ENCODE assay signal across 29 cellular contexts in genomic region chr10:66353422-66353821, GRCh38.
"Had no signal": no experiment of that assay in that cellular context is flagged by ENCODE, and none has a peak within 500 bp of the region (broad histone marks: within the 10 kb centered on the region; RNA-seq: fewer than 3 reads in every experiment).

No MANE protein-coding gene starts in this region.

- H3K27ac ChIP-seq: breast epithelium, SJSA1 had no signal

- H3K36me3 Mint-ChIP-seq: activated naive CD8-positive, alpha-beta T cell treated with anti-CD3 and anti-CD28 coated beads, Interleukin-2, amount 10 ng/mL, durations not matched to agents 7 days and 5 days had no signal

- H3K9me3 Mint-ChIP-seq: activated naive CD8-positive, alpha-beta T cell treated with anti-CD3 and anti-CD28 coated beads, Interleukin-2, amount 10 ng/mL, durations not matched to agents 7 days and 5 days had no signal

- H3K4me1 Mint-ChIP-seq: activated naive CD8-positive, alpha-beta T cell treated with anti-CD3 and anti-CD28 coated beads, Interleukin-2, amount 10 ng/mL, durations not matched to agents 7 days and 5 days had no signal

- H3K27ac Mint-ChIP-seq: activated CD8-positive, alpha-beta T cell treated with anti-CD3 and anti-CD28 coated beads, Interleukin-2, amount 10 ng/mL, durations not matched to agents 7 days and 5 days; activated naive CD8-positive, alpha-beta T cell treated with anti-CD3 and anti-CD28 coated beads, Interleukin-2, amount 10 ng/mL, durations not matched to agents 7 days and 5 days had no signal

- H3K9me3 ChIP-seq: breast epithelium had no signal

- H3K4me3 Mint-ChIP-seq: activated CD8-positive, alpha-beta T cell treated with anti-CD3 and anti-CD28 coated beads, Interleukin-2, amount 10 ng/mL, durations not matched to agents 7 days and 5 days; activated naive CD8-positive, alpha-beta T cell treated with anti-CD3 and anti-CD28 coated beads, Interleukin-2, amount 10 ng/mL, durations not matched to agents 7 days and 5 days had no signal

- H3K36me3 ChIP-seq: breast epithelium, SJSA1 had no signal

- DNase-seq: activated CD4-positive, alpha-beta T cell treated with anti-CD3 and anti-CD28 coated beads for 4 hours; activated CD4-positive, alpha-beta T cell treated with anti-CD3 and anti-CD28 coated beads, Interleukin-2, amount 50 U/mL, for 4 hours; activated CD8-positive, alpha-beta memory T cell treated with anti-CD3 and anti-CD28 coated beads, Interleukin-2, amount 50 U/mL, for 48 hours; activated CD8-positive, alpha-beta T cell treated with anti-CD3 and anti-CD28 coated beads, Interleukin-2, amount 10 ng/mL, durations not matched to agents 7 days and 5 days; activated naive CD4-positive, alpha-beta T cell treated with anti-CD3 and anti-CD28 coated beads, Interleukin-2, amount 50 U/mL, for 16 hours; activated naive CD8-positive, alpha-beta T cell treated with anti-CD3 and anti-CD28 coated beads, Interleukin-2, amount 10 ng/mL, durations not matched to agents 7 days and 5 days; activated T-cell treated with anti-CD3 and anti-CD28 coated beads, Interleukin-2, amount 50 U/mL, for 1 hour; aorta; central memory CD4-positive, alpha-beta T cell; KBM-7; NCI-H1092; NCI-H1417; NCI-H1694; NCI-H2029; NCI-H2107; NCI-H2171 treated with DMSO at 0.1 percent for 48 hours; NCI-H226; NCI-H510A treated with DMSO at 0.1 percent for 48 hours; NCI-H69; NK-92 treated with Interleukin-12 subunit alpha and Interleukin-12 subunit beta, amount 100 ng/mL, for 24 hours; OCI-M1; RPMI8226; SHP77; SW 1271 had no signal

- H3K27me3 ChIP-seq: breast epithelium, SJSA1 had no signal

- ATAC-seq: activated CD4-positive, CD25-positive, alpha-beta regulatory T cell treated with anti-CD3 and anti-CD28 coated beads, Interleukin-2, amount 50 U/mL, for 24 hours; activated CD8-positive, alpha-beta T cell treated with anti-CD3 and anti-CD28 coated beads, Interleukin-2, amount 10 ng/mL, durations not matched to agents 7 days and 5 days; Panc1; SK-N-SH treated with all-trans-retinoic acid at 6 μM for 48 hours had no signal

- H3K4me1 ChIP-seq: breast epithelium, SJSA1 had no signal

- H3K4me3 ChIP-seq: breast epithelium, SJSA1 had no signal
